In genomic region chr3:57164606-57165573, GRCh38 we compare ENCODE assay signal across 7 cellular contexts. TPM values are rescaled to one million over a fixed set of nuclear protein-coding genes. Genes with fewer than 3 reads are reported as not detected.
DNase-seq lines count a peak whose midpoint lies in the region; ATAC-seq, FAIRE-seq and TF ChIP-seq lines count a peak whose summit lies in the region.

Gene IL17RD, minus strand, starts transcription at chr3:57165353. Its CDS starts 67 bp downstream, at chr3:57165286.

- H3K36me3 ChIP-seq in ovary (no peaks in the 10 kb centered on the region), upper lobe of left lung (no peaks in the 10 kb centered on the region)

- H3K9me3 ChIP-seq in ovary (no peaks in the 10 kb centered on the region), upper lobe of left lung (no peaks in the 10 kb centered on the region)

- H3K4me3 ChIP-seq in ovary (peak within 1 kb of the TSS; percentile 90), upper lobe of left lung (peak within 1 kb of the TSS; percentile 66 to 90 (median 78))

- FAIRE-seq in GM12892 (lab: Jason Lieb, UNC) (peak; percentile 77), HTR-8/SVneo (lab: Jason Lieb, UNC) (peak; percentile 58)

- H3K27me3 ChIP-seq in ovary (no peaks in the 10 kb centered on the region), upper lobe of left lung (peaks cover 0 to 11% (median 6%) of the 10 kb centered on the region in 4 donors)

- H3K4me1 Mint-ChIP-seq in activated naive CD8-positive, alpha-beta T cell (ENCODE audit: low read depth): peaks cover 17% of the 10 kb centered on the region

- intact Hi-C loops in Right ventricle myocardium superior (cut with DNase I) (loop anchor here (5.0 kb wide), 1 partner anchor 62 kb away; the partner anchor contains the start of gene APPL1), ovary (cut with DNase I) (loop anchor here in 3 of 4 donors (5.0 to 10.0 kb wide), 5 partner anchors 57 to 170 kb away; partner anchors contain the start of gene APPL1 (in 1 of the 3))

- peaks cover 52% of the 10 kb centered on the region for H3K27me3 Mint-ChIP-seq in activated naive CD8-positive, alpha-beta T cell

- H3K4me1 ChIP-seq in ovary (ENCODE audit: insufficient read depth) (peaks cover 20% of the 10 kb centered on the region), upper lobe of left lung (peaks cover 11 to 23% (median 17%) of the 10 kb centered on the region in 4 donors)

- no peaks in the 10 kb centered on the region for H3K9me3 Mint-ChIP-seq in activated naive CD8-positive, alpha-beta T cell (ENCODE audit: low read depth)

- ATAC-seq in Right ventricle myocardium superior (ENCODE audit: poor library complexity) (peak; percentile 92), upper lobe of left lung (ENCODE audit: low FRiP score in 2 of 2) (peak; percentile 73 to 92)

- no peaks in the 10 kb centered on the region for H3K36me3 Mint-ChIP-seq in activated naive CD8-positive, alpha-beta T cell

- TF ChIP-seq CTCF in RWPE1 (conservative IDR thresholded peaks at IDR 0.05; ENCODE audit: low read depth) (no peak), ovary (IDR thresholded peaks at IDR 0.05) (no peak), upper lobe of left lung (IDR thresholded peaks at IDR 0.05) (peak in 2 of 6 experiments; percentile 7 to 8)

- DNase-seq in GM12892 (ENCODE audit: insufficient read length) (peak; percentile 51), HTR-8/SVneo (ENCODE audit: insufficient read length, low spot score) (peak; percentile 82), RWPE1 (ENCODE audit: low spot score) (peak; percentile 68), Right ventricle myocardium superior (peak; percentile 88), ovary (peak; percentile 86 to 93 (median 88)), upper lobe of left lung (peak; percentile 76 to 94)

- TF ChIP-seq POLR2A in GM12892 (IDR thresholded peaks at IDR 0.05; ENCODE audit: low read depth, low read length) (no peak), ovary (IDR thresholded peaks at IDR 0.05) (peak; percentile 48), upper lobe of left lung (IDR thresholded peaks at IDR 0.05) (no peak)

- H3K27ac Mint-ChIP-seq in activated naive CD8-positive, alpha-beta T cell: peak within 1 kb of the TSS; percentile 28

- WGBS in ovary, 3 donors: 0 to 1% (median 1%) methylated on average over 66 to 100 of the region's 100 CpGs
- 0 to 1% methylated on average over 3 to 12 of the region's 100 CpGs for WGBS in upper lobe of left lung, 2 donors

- POLR2A ChIA-PET in RWPE1 (lab: Yijun Ruan, JAX; ENCODE audit: low non-redundant PET): no interaction called here

- TF ChIP-seq EP300 in ovary (IDR thresholded peaks at IDR 0.05) (no peak), upper lobe of left lung (IDR thresholded peaks at IDR 0.05) (no peak)

- H3K4me3 Mint-ChIP-seq in activated naive CD8-positive, alpha-beta T cell: peak within 1 kb of the TSS; percentile 87

- H3K27ac ChIP-seq in RWPE1 (no peak within 1 kb of the TSS), ovary (peak within 1 kb of the TSS; percentile 69 to 70), upper lobe of left lung (no peak within 1 kb of the TSS)

- CTCF ChIA-PET in RWPE1 (lab: Yijun Ruan, JAX): no interaction called here

RNA-seq across cellular contexts. Expression of gene IL17RD, which starts in this region (rescaled TPM):
- not detected for polyA plus RNA-seq in GM12892 (2012; ENCODE audit: missing spikeins)
- total RNA-seq in Right ventricle myocardium superior (5.0 TPM), ovary (10 to 100 TPM; 14.4 to 35.8 (median 27.0) TPM), upper lobe of left lung (1 to 10 TPM in 1 of 6 donors, under 1 TPM in 5; under 0.01 to 2.7 (median 0.49) TPM)
- 10 to 100 TPM; 10.7 to 21.0 TPM for polyA plus RNA-seq in ovary

Comparison
In these comparisons a context has a peak if more than half of its experiments do, and no peak if none do; other contexts are left out.
1. H3K27ac ChIP-seq: peak in ovary (2 of 2); none in RWPE1 (single experiment) and upper lobe of left lung (0 of 4).
2. Peak in every context shown above with its lines, with median percentiles within 50 percentile points of each other: DNase-seq.